Comparison of ENCODE assay signal across 1 cellular context in the genomic region with DNA sequence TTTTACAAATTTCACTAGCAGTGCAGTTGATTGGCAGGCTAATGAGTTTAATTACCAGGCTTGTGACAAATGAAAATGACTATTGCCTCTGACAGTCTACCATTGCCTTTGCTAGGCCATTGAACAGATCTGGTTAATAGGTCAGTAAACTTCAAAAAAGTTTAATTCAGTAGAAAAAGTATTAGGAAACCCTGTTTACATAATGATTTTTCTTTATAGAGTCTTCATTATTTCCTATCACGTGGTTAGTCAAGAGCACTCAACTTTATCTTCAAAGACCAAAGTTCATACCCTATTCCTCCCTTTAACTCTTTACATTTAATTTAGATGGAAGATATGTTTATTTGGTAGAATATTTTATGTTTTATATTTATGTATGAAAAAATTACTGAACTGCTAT.
TF ChIP-seq lines count a peak whose summit lies in the region.

No MANE protein-coding gene starts in this region.

TF ChIP-seq in HepG2, 621 proteins besides CTCF, POLR2A, EP300 and RAD21 (continued from another document):
- TF ChIP-seq, protein P1, sequence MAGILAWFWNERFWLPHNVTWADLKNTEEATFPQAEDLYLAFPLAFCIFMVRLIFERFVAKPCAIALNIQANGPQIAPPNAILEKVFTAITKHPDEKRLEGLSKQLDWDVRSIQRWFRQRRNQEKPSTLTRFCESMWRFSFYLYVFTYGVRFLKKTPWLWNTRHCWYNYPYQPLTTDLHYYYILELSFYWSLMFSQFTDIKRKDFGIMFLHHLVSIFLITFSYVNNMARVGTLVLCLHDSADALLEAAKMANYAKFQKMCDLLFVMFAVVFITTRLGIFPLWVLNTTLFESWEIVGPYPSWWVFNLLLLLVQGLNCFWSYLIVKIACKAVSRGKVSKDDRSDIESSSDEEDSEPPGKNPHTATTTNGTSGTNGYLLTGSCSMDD (CRISPR knock-in tag; IDR thresholded peaks at IDR 0.05) = no peak
- TF ChIP-seq YEATS2 (CRISPR knock-in tag; IDR thresholded peaks at IDR 0.05; ENCODE audit: borderline replicate concordance) = no peak
- TF ChIP-seq SALL2 (CRISPR knock-in tag; IDR thresholded peaks at IDR 0.05) = no peak
- no peak for TF ChIP-seq TEAD3 (CRISPR knock-in tag; optimal IDR thresholded peaks at IDR 0.05; ENCODE audit: borderline replicate concordance)
- TF ChIP-seq, protein P2, sequence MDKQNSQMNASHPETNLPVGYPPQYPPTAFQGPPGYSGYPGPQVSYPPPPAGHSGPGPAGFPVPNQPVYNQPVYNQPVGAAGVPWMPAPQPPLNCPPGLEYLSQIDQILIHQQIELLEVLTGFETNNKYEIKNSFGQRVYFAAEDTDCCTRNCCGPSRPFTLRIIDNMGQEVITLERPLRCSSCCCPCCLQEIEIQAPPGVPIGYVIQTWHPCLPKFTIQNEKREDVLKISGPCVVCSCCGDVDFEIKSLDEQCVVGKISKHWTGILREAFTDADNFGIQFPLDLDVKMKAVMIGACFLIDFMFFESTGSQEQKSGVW (CRISPR knock-in tag; IDR thresholded peaks at IDR 0.05; ENCODE audit: borderline replicate concordance) = no peak
- TF ChIP-seq SMYD3 (CRISPR knock-in tag; IDR thresholded peaks at IDR 0.05) = no peak
- TF ChIP-seq, protein P3, sequence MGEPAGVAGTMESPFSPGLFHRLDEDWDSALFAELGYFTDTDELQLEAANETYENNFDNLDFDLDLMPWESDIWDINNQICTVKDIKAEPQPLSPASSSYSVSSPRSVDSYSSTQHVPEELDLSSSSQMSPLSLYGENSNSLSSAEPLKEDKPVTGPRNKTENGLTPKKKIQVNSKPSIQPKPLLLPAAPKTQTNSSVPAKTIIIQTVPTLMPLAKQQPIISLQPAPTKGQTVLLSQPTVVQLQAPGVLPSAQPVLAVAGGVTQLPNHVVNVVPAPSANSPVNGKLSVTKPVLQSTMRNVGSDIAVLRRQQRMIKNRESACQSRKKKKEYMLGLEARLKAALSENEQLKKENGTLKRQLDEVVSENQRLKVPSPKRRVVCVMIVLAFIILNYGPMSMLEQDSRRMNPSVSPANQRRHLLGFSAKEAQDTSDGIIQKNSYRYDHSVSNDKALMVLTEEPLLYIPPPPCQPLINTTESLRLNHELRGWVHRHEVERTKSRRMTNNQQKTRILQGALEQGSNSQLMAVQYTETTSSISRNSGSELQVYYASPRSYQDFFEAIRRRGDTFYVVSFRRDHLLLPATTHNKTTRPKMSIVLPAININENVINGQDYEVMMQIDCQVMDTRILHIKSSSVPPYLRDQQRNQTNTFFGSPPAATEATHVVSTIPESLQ (CRISPR knock-in tag; conservative IDR thresholded peaks at IDR 0.05) = no peak
